28 cellular contexts compared by ENCODE assay signal in genomic region chr1:240496356-240496755, GRCh38.
"Had no signal": no experiment of that assay in that cellular context is flagged by ENCODE, and none has a peak within 500 bp of the region (broad histone marks: within the 10 kb centered on the region; RNA-seq: fewer than 3 reads in every experiment).

No MANE protein-coding gene starts in this region.

- H3K9me3 Mint-ChIP-seq: natural killer cell; stimulated activated naive CD8-positive, alpha-beta T cell treated with anti-CD3 and anti-CD28 coated beads, Interleukin-15, amount 100 ng/mL, for 72 hours had no signal

- H3K36me3 Mint-ChIP-seq: natural killer cell; neural progenitor cell; stimulated activated effector memory CD8-positive, alpha-beta T cell treated with anti-CD3 and anti-CD28 coated beads, Interleukin-12 subunit alpha, Interleukin-12 subunit beta, amount 100 ng/mL, for 72 hours; stimulated activated naive B cell treated with anti-CD40 and anti-IgM and Interleukin-4, amounts not matched to agents 10 μg/mL and 1 μg/mL and 100 μg/mL, for 72 hours; type B pancreatic cell had no signal

- H3K27me3 ChIP-seq: ovary, right lobe of liver, sigmoid colon, thyroid gland, tibial nerve, upper lobe of right lung, uterus had no signal

- FAIRE-seq: small intestine had no signal

- H3K9ac ChIP-seq: neural progenitor cell, parathyroid adenoma had no signal

- H3K27ac ChIP-seq: neural progenitor cell, ovary, parathyroid adenoma, psoas muscle, right lobe of liver, sigmoid colon, thoracic aorta, thyroid gland, tibial nerve, upper lobe of right lung, uterus had no signal

- H3K79me2 ChIP-seq: parathyroid adenoma had no signal

- H3K4me2 ChIP-seq: neural progenitor cell had no signal

- H3K4me3 ChIP-seq: neural progenitor cell, ovary, psoas muscle, right lobe of liver, sigmoid colon, thoracic aorta, thyroid gland, tibial nerve, upper lobe of right lung, uterus had no signal

- H3K36me3 ChIP-seq: neural progenitor cell, ovary, right lobe of liver, thoracic aorta, thyroid gland, tibial nerve, upper lobe of right lung, uterus had no signal

- H3K4me1 Mint-ChIP-seq: neural progenitor cell; stimulated activated effector memory CD8-positive, alpha-beta T cell treated with anti-CD3 and anti-CD28 coated beads, Interleukin-12 subunit alpha, Interleukin-12 subunit beta, amount 100 ng/mL, for 72 hours; stimulated activated naive B cell treated with anti-CD40 and anti-IgM and Interleukin-4, amounts not matched to agents 10 μg/mL and 1 μg/mL and 100 μg/mL, for 72 hours; stimulated activated naive CD8-positive, alpha-beta T cell treated with anti-CD3 and anti-CD28 coated beads, Interleukin-15, amount 100 ng/mL, for 72 hours had no signal

- H2AFZ ChIP-seq: neural progenitor cell, parathyroid adenoma had no signal

- H3K4me1 ChIP-seq: neural progenitor cell, parathyroid adenoma, psoas muscle, thyroid gland, tibial nerve, upper lobe of right lung, uterus had no signal

- H3K27ac Mint-ChIP-seq: naive thymus-derived CD4-positive, alpha-beta T cell; natural killer cell; nephron progenitor cell; neural progenitor cell; progenitor cell of endocrine pancreas; stimulated activated effector memory CD8-positive, alpha-beta T cell treated with anti-CD3 and anti-CD28 coated beads, Interleukin-12 subunit alpha, Interleukin-12 subunit beta, amount 100 ng/mL, for 72 hours; stimulated activated naive B cell treated with anti-CD40 and anti-IgM and Interleukin-4, amounts not matched to agents 10 μg/mL and 1 μg/mL and 100 μg/mL, for 72 hours; stimulated activated naive CD8-positive, alpha-beta T cell treated with anti-CD3 and anti-CD28 coated beads, Interleukin-15, amount 100 ng/mL, for 72 hours; type B pancreatic cell had no signal

- ATAC-seq: naive thymus-derived CD4-positive, alpha-beta T cell; natural killer cell; psoas muscle; right cardiac atrium; right lobe of liver; stimulated activated effector memory CD8-positive, alpha-beta T cell treated with anti-CD3 and anti-CD28 coated beads, Interleukin-12 subunit alpha, Interleukin-12 subunit beta, amount 100 ng/mL, for 72 hours; stimulated activated naive B cell treated with anti-CD40 and anti-IgM and Interleukin-4, amounts not matched to agents 10 μg/mL and 1 μg/mL and 100 μg/mL, for 72 hours; stimulated activated naive CD8-positive, alpha-beta T cell treated with anti-CD3 and anti-CD28 coated beads, Interleukin-15, amount 100 ng/mL, for 72 hours; stimulated activated naive CD8-positive, alpha-beta T cell treated with anti-CD3 and anti-CD28 coated beads, Interleukin-15, Interleukin-2, amounts not matched to agents 100 U/mL and 50 U/mL, for 24 hours; upper lobe of right lung had no signal

- H3K4me3 Mint-ChIP-seq: naive thymus-derived CD4-positive, alpha-beta T cell; natural killer cell; nephron progenitor cell; neural progenitor cell; stimulated activated effector memory CD8-positive, alpha-beta T cell treated with anti-CD3 and anti-CD28 coated beads, Interleukin-12 subunit alpha, Interleukin-12 subunit beta, amount 100 ng/mL, for 72 hours; stimulated activated naive B cell treated with anti-CD40 and anti-IgM and Interleukin-4, amounts not matched to agents 10 μg/mL and 1 μg/mL and 100 μg/mL, for 72 hours; stimulated activated naive CD8-positive, alpha-beta T cell treated with anti-CD3 and anti-CD28 coated beads, Interleukin-15, amount 100 ng/mL, for 72 hours; type B pancreatic cell had no signal

- H3K9me3 ChIP-seq: ovary, psoas muscle, right lobe of liver, sigmoid colon, thoracic aorta, thyroid gland, upper lobe of right lung, uterus had no signal

- DNase-seq: naive thymus-derived CD4-positive, alpha-beta T cell; natural killer cell; nephron progenitor cell; occipital lobe; ovary; posterior cingulate gyrus; psoas muscle; right cardiac atrium; right lobe of liver; sigmoid colon; small intestine; stimulated activated CD4-positive, alpha-beta T cell treated with anti-CD3 and anti-CD28 coated beads, Interleukin-15, amount 100 ng/mL, for 24 hours; stimulated activated CD4-positive, alpha-beta T cell treated with anti-CD3 and anti-CD28 coated beads, Interleukin-2, amount 100 ng/mL, for 24 hours; stimulated activated CD4-positive, alpha-beta T cell treated with anti-CD3 and anti-CD28 coated beads, Interleukin-2, amount 100 ng/mL, for 48 hours; stimulated activated CD4-positive, alpha-beta T cell treated with anti-CD3 and anti-CD28 coated beads, Interleukin-4, amount 100 ng/mL, for 24 hours; stimulated activated naive B cell treated with anti-CD40 and anti-IgM and Interleukin-4, amounts not matched to agents 10 μg/mL and 1 μg/mL and 100 μg/mL, for 72 hours; stimulated activated naive CD8-positive, alpha-beta T cell treated with anti-CD3 and anti-CD28 coated beads, Interleukin-15, amount 100 ng/mL, for 72 hours; stimulated activated naive CD8-positive, alpha-beta T cell treated with anti-CD3 and anti-CD28 coated beads, Interleukin-15, Interleukin-2, amounts not matched to agents 100 U/mL and 50 U/mL, for 24 hours; thyroid gland; upper lobe of right lung; uterus had no signal
